In the genomic region with DNA sequence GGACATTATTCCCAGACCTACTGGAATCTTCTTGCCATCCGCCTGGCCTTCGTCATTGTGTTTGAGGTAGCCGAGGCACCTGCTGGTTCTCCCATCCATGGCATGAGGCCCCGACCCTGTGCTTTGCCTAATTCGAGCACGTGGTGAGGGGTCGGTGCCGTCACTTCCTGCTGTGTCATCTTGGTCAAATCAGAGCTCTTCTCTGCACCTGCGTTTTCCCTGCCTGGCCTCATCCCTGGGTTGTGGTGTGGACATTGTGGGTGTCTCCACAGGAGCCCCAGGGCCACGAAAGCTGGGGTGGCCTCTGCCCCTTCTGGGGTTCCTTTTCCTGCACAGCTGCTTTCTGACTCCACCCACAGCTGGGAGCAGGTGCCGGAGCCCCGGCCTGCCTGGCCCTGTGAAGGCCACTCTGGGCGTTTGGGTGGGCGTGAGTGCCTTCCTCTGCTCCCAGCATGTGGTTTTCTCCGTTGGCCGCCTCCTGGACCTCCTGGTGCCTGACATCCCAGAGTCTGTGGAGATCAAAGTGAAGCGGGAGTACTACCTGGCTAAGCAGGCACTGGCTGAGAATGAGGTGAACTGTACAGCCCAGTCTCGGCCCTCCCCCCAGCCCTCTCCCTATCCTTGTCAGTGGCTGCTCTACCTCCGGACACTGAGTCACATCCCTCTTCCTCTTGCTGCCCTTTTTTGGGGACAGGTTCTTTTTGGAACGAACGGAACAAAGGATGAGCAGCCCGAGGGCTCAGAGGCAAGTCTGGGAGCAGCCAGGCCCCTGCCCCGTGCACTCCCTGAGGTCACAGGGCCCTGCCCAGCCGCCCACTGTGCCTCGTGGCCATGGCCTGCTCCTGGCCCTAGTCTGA, we compare ENCODE assay signal across 11 cellular contexts. TPM values are rescaled to one million over a fixed set of nuclear protein-coding genes. Genes with fewer than 3 reads are reported as not detected.
DNase-seq lines count a peak whose midpoint lies in the region; ATAC-seq and TF ChIP-seq lines count a peak whose summit lies in the region.
"Had no signal": no experiment of that assay in that cellular context is flagged by ENCODE, and none has a peak within 500 bp of the region (broad histone marks: within the 10 kb centered on the region; RNA-seq: fewer than 3 reads in every experiment).

No MANE protein-coding gene starts in this region.

- H3K4me2 ChIP-seq in osteoblast (ENCODE audit: insufficient read depth, low read length), result peak overlapping the region; percentile 45

- H2AFZ ChIP-seq in osteoblast (ENCODE audit: low read length), result no peak overlapping the region

- no peak for TF ChIP-seq CTCF in osteoblast (IDR thresholded peaks at IDR 0.05; ENCODE audit: extremely low read depth, low read depth, low read length)

- peak; percentile 61 for DNase-seq in EH (ENCODE audit: low read depth)
- DNase-seq in NCI-H69 (lab: John Stamatoyannopoulos, UW), result peak; percentile 2
- peak; percentile 91 for DNase-seq in osteoblast (ENCODE audit: insufficient read length, low spot score, missing footprints)
- DNase-seq in AG08395 (ENCODE audit: low spot score), result no peak
- DNase-seq: naive B cell; NCI-H2029; stimulated activated CD4-positive, alpha-beta T cell treated with anti-CD3 and anti-CD28 coated beads, Interleukin-4, amount 100 ng/mL, for 4 hours had no signal

- no peak overlapping the region for H3K27ac ChIP-seq in osteoblast (ENCODE audit: low read depth, low read length)

- H3K36me3 ChIP-seq in osteoblast (ENCODE audit: insufficient read depth, low read length), result peaks cover 31% of the 10 kb centered on the region

- ATAC-seq in esophagus mucosa (peak; percentile 51), HG03439 (IDR thresholded peaks at IDR 0.05; ENCODE audit: unreplicated experiment) (no peak), HG02884 (IDR thresholded peaks at IDR 0.05; ENCODE audit: unreplicated experiment) (no peak), HG03280 (IDR thresholded peaks at IDR 0.05; ENCODE audit: unreplicated experiment) (no peak)

- H3K4me1 ChIP-seq in osteoblast (ENCODE audit: insufficient read depth, low read length), result peaks cover 15% of the 10 kb centered on the region

- H3K27me3 ChIP-seq in osteoblast (ENCODE audit: insufficient read depth, low read length), result no peaks in the 10 kb centered on the region

- H3K9me3 ChIP-seq in osteoblast (ENCODE audit: low read depth, low read length), result no peaks in the 10 kb centered on the region

- H3K4me3 ChIP-seq in osteoblast (ENCODE audit: insufficient read depth, low read length), result no peak overlapping the region

- H4K20me1 ChIP-seq in osteoblast (ENCODE audit: insufficient read depth, low read length), result peaks cover 40% of the 10 kb centered on the region

- H3K79me2 ChIP-seq in osteoblast (ENCODE audit: insufficient read depth, low read length), result no peaks in the 10 kb centered on the region

RNA-seq across cellular contexts. Expression of gene ANO7, which starts 35.0 kb away (rescaled TPM):
- total RNA-seq in esophagus mucosa (0.12 TPM), osteoblast (1.2 and 1.8 TPM in 2 replicates)
